Comparison of ENCODE assay signal across 8 cellular contexts in genomic region chr14:73491977-73492552, GRCh38. TPM values are rescaled to one million over a fixed set of nuclear protein-coding genes. Genes with fewer than 3 reads are reported as not detected.
DNase-seq lines count a peak whose midpoint lies in the region; ATAC-seq and TF ChIP-seq lines count a peak whose summit lies in the region.

No MANE protein-coding gene starts in this region.

- no peak for TF ChIP-seq CTCF in neural cell (IDR thresholded peaks at IDR 0.05; ENCODE audit: poor library complexity, severe bottlenecking)

- peaks cover 28 to 53% (median 36%) of the 10 kb centered on the region in 10 experiments for H3K4me1 ChIP-seq in BLaER1 treated with 17β-estradiol and CSF1 and Interleukin-3, amounts not matched to agents 10 nM and 100 nM
- H3K4me1 ChIP-seq in effector memory CD4-positive, alpha-beta T cell (ENCODE audit: control insufficient read depth, insufficient read depth, low read length, poor library complexity, severe bottlenecking): peaks cover 29% of the 10 kb centered on the region

- peaks cover 16% of the 10 kb centered on the region for H3K79me2 ChIP-seq in neural cell (replicated peaks; ENCODE audit: insufficient read depth, low read length)

- peak overlapping the region; percentile 84 to 94 (median 89) for H3K9ac ChIP-seq in BLaER1 treated with 17β-estradiol and CSF1 and Interleukin-3, amounts not matched to agents 10 nM and 100 nM
- peak overlapping the region; percentile 81 for H3K9ac ChIP-seq in neural cell (ENCODE audit: low read length)

- H3K4me3 ChIP-seq in BLaER1 treated with 17β-estradiol and CSF1 and Interleukin-3, amounts not matched to agents 10 nM and 100 nM: peak overlapping the region; percentile 69 to 92 (median 82)
- H3K4me3 ChIP-seq in MG63 (peak overlapping the region; percentile 57), neural cell (ENCODE audit: low read length) (peak overlapping the region; percentile 92)
- peak overlapping the region; percentile 95 for H3K4me3 ChIP-seq in effector memory CD4-positive, alpha-beta T cell (ENCODE audit: insufficient read depth, low read depth, low read length, poor library complexity, severe bottlenecking)

- H3K27ac ChIP-seq in BLaER1 treated with 17β-estradiol and CSF1 and Interleukin-3, amounts not matched to agents 10 nM and 100 nM: peak overlapping the region in 10 of 11 experiments; percentile 80 to 95 (median 90); a peak in 18 of 22 replicates
- H3K27ac ChIP-seq in effector memory CD4-positive, alpha-beta T cell (ENCODE audit: insufficient read depth, low read length, poor library complexity, severe bottlenecking): peak overlapping the region; percentile 93
- H3K27ac ChIP-seq in neural cell (ENCODE audit: low read length): no peak overlapping the region

- H3K36me3 ChIP-seq in BLaER1 treated with 17β-estradiol and CSF1 and Interleukin-3, amounts not matched to agents 10 nM and 100 nM: peaks cover 5 to 52% (median 37%) of the 10 kb centered on the region in 11 experiments; a peak in 19 of 22 replicates
- H3K36me3 ChIP-seq in MG63 (peaks cover 2% of the 10 kb centered on the region), neural cell (ENCODE audit: insufficient read depth, low read length) (peaks cover 15% of the 10 kb centered on the region)
- peaks cover 13% of the 10 kb centered on the region for H3K36me3 ChIP-seq in effector memory CD4-positive, alpha-beta T cell (ENCODE audit: control insufficient read depth, insufficient read depth, low read length)

- TF ChIP-seq RAD21 in neural cell (conservative IDR thresholded peaks at IDR 0.05): no peak

- H4K20me1 ChIP-seq in BLaER1 treated with 17β-estradiol and CSF1 and Interleukin-3, amounts not matched to agents 10 nM and 100 nM: peaks cover 35 to 60% (median 57%) of the 10 kb centered on the region in 11 experiments; a peak in 21 of 22 replicates
- no peaks in the 10 kb centered on the region for H4K20me1 ChIP-seq in neural cell (ENCODE audit: insufficient read depth)

- H3K9me3 ChIP-seq in BLaER1 treated with 17β-estradiol and CSF1 and Interleukin-3, amounts not matched to agents 10 nM and 100 nM (replicated peaks in 1 of 11): peaks cover 0 to 18% (median 10%) of the 10 kb centered on the region in 11 experiments; a peak in 9 of 22 replicates
- no peaks in the 10 kb centered on the region for H3K9me3 ChIP-seq in MG63
- no peaks in the 10 kb centered on the region for H3K9me3 ChIP-seq in effector memory CD4-positive, alpha-beta T cell (ENCODE audit: control insufficient read depth, low read length)
- peaks cover 12% of the 10 kb centered on the region for H3K9me3 ChIP-seq in neural cell (ENCODE audit: low read length)

- no peaks in the 10 kb centered on the region for H3F3A ChIP-seq in neural cell (ENCODE audit: insufficient read depth, low read length, poor library complexity, severe bottlenecking)

- H3K4me2 ChIP-seq in BLaER1 treated with 17β-estradiol and CSF1 and Interleukin-3, amounts not matched to agents 10 nM and 100 nM: peak overlapping the region; percentile 90 to 100 (median 98)
- peak overlapping the region; percentile 39 for H3K4me2 ChIP-seq in neural cell (ENCODE audit: low read length)

- H2AFZ ChIP-seq in neural cell (ENCODE audit: low read depth, low read length): peak overlapping the region; percentile 51

- DNase-seq in MG63: no peak
- no peak for DNase-seq in effector memory CD4-positive, alpha-beta T cell
- DNase-seq in NOMO-1 (lab: John Stamatoyannopoulos, UW; ENCODE audit: unreplicated experiment in 2 of 2): no peak
- DNase-seq in dermis blood vessel endothelial cell: no peak
- DNase-seq in hypothalamus (lab: John Stamatoyannopoulos, UW): no peak

- no peaks in the 10 kb centered on the region for H3K9me2 ChIP-seq in neural cell (ENCODE audit: insufficient read depth, low read length)

- TF ChIP-seq EP300 in neural cell (conservative IDR thresholded peaks at IDR 0.05; ENCODE audit: poor library complexity, severe bottlenecking): no peak

- H3K27me3 ChIP-seq in BLaER1 treated with 17β-estradiol and CSF1 and Interleukin-3, amounts not matched to agents 10 nM and 100 nM: no peaks in the 10 kb centered on the region
- H3K27me3 ChIP-seq in MG63 (no peaks in the 10 kb centered on the region), neural cell (ENCODE audit: insufficient read depth, low read depth, low read length) (no peaks in the 10 kb centered on the region)
- H3K27me3 ChIP-seq in effector memory CD4-positive, alpha-beta T cell (replicated peaks; ENCODE audit: control insufficient read depth, insufficient read depth, low read length, poor library complexity, severe bottlenecking): no peaks in the 10 kb centered on the region

- no peak for ATAC-seq in HG03139 (IDR thresholded peaks at IDR 0.05; ENCODE audit: unreplicated experiment)

TF ChIP-seq in neural cell, 6 proteins besides CTCF, POLR2A, EP300 and RAD21:
- TF ChIP-seq SMC3 (conservative IDR thresholded peaks at IDR 0.05; ENCODE audit: poor library complexity) (no peak), TAF1 (IDR thresholded peaks at IDR 0.05; ENCODE audit: low read depth) (no peak), REST (IDR thresholded peaks at IDR 0.05; ENCODE audit: borderline replicate concordance) (no peak), POLR2AphosphoS5 (IDR thresholded peaks at IDR 0.05) (no peak), MXI1 (conservative IDR thresholded peaks at IDR 0.05; ENCODE audit: poor library complexity, severe bottlenecking) (no peak), EZH2 (IDR thresholded peaks at IDR 0.05; ENCODE audit: borderline replicate concordance, insufficient read depth, low read length, poor library complexity, severe bottlenecking) (no peak)

RNA-seq across cellular contexts. Expression of gene RIOX1, which starts 1.3 kb away (rescaled TPM):
- total RNA-seq in MG63 (2014; rRNA removed; shearing (Covaris generic); ENCODE audit: low replicate concordance): 14.2 and 23.6 TPM in 2 replicates
- polyA plus RNA-seq in neural cell: 13.8 and 22.0 TPM in 2 replicates
- 31.6 and 37.5 TPM in 2 replicates for polyA minus RNA-seq in neural cell
- 27.0 and 31.0 TPM in 2 replicates for total RNA-seq in dermis blood vessel endothelial cell

RNA-seq across cellular contexts. Expression of gene NUMB, which starts 33.7 kb away (rescaled TPM):
- 12.2 and 21.5 TPM in 2 replicates for total RNA-seq in MG63 (2014; rRNA removed; shearing (Covaris generic); ENCODE audit: low replicate concordance)
- polyA plus RNA-seq in neural cell: 11.5 and 12.7 TPM in 2 replicates
- polyA minus RNA-seq in neural cell: 33.4 and 33.9 TPM in 2 replicates
- 46.3 and 81.6 TPM in 2 replicates for total RNA-seq in dermis blood vessel endothelial cell

RNA-seq across cellular contexts. Expression of gene ACOT1, which starts 44.9 kb away (rescaled TPM):
- 0.16 TPM in 1 of 2 replicates, not detected in the other for total RNA-seq in MG63 (2014; rRNA removed; shearing (Covaris generic); ENCODE audit: low replicate concordance)
- 0.37 and 0.74 TPM in 2 replicates for polyA plus RNA-seq in neural cell
- 0.58 and 0.97 TPM in 2 replicates for polyA minus RNA-seq in neural cell
- 2.0 and 3.5 TPM in 2 replicates for total RNA-seq in dermis blood vessel endothelial cell
